8 cellular contexts compared by ENCODE assay signal in the genomic region with DNA sequence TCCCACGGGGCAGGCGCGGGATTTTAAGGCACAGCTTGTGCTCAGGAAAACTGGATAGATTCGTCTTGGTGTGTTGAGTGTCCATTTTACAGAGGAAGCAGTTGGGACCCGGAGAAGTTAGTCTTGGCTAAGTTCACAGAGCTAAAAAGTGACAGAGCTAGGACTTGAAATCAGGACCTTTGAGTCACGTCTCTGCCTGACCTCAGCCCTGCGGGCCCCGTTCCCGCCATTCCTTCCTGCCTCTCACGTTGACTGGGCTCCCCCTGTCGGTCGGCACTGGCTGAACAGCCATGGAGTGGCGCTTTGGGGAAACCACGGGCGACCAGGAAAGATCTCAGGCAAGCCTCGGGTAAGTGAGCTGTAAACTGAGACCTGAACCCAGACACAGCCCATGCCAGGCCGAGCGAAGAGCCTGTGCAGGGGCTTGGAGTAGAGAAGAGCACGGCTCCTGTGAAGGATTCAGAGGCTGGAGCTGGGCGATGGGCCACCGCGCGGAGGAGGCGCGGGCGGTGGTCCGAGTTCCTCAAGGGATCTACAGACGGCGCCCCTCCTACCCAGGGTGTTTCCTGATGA. TPM values are rescaled to one million over a fixed set of nuclear protein-coding genes. Genes with fewer than 3 reads are reported as not detected.
DNase-seq lines count a peak whose midpoint lies in the region; ATAC-seq and TF ChIP-seq lines count a peak whose summit lies in the region.

No MANE protein-coding gene starts in this region.

- H3K4me1 ChIP-seq in right atrium auricular region (peaks cover 0 to 15% of the 10 kb centered on the region in 2 donors), vagina (peaks cover 4% of the 10 kb centered on the region)

- CTCF ChIA-PET in AG04450 (lab: Charles Lee): interaction anchor here (0.5 to 3.4 kb wide), 72 partner anchors 8 to 482 kb away, joined by 3 to 309 read pairs (median 4); no protein-coding TSS in a partner anchor

- H2AFZ ChIP-seq in SU-DHL-6 (ENCODE audit: low read depth, low read length, severe bottlenecking): peak overlapping the region; percentile 81

- H3K9me3 ChIP-seq in AG04450 (ENCODE audit: control insufficient read depth, insufficient read depth, low read length): no peaks in the 10 kb centered on the region; the same call in 1 of the 2 replicates
- no peaks in the 10 kb centered on the region for H3K9me3 ChIP-seq in SU-DHL-6 (ENCODE audit: insufficient read depth, low read length)
- no peaks in the 10 kb centered on the region for H3K9me3 ChIP-seq in right atrium auricular region
- H3K9me3 ChIP-seq in vagina: no peaks in the 10 kb centered on the region

- H3K36me3 ChIP-seq in SU-DHL-6 (ENCODE audit: low read length): no peaks in the 10 kb centered on the region
- H3K36me3 ChIP-seq in right atrium auricular region: no peaks in the 10 kb centered on the region
- H3K36me3 ChIP-seq in vagina: no peaks in the 10 kb centered on the region

- H3K4me2 ChIP-seq in SU-DHL-6 (ENCODE audit: low read depth, low read length, poor library complexity, severe bottlenecking): peak overlapping the region; percentile 49

- no peaks in the 10 kb centered on the region for H3K79me2 ChIP-seq in SU-DHL-6 (ENCODE audit: insufficient read depth, low read length)

- peak overlapping the region; percentile 49 for H3K27ac Mint-ChIP-seq in activated naive CD8-positive, alpha-beta T cell treated with anti-CD3 and anti-CD28 coated beads, Interleukin-2, amount 50 U/mL, for 24 hours

- ATAC-seq in GM19025 (IDR thresholded peaks at IDR 0.05; ENCODE audit: low read depth, unreplicated experiment): peak; percentile 41
- peak; percentile 50 for ATAC-seq in HG03460 (IDR thresholded peaks at IDR 0.05; ENCODE audit: unreplicated experiment)
- ATAC-seq in activated naive CD8-positive, alpha-beta T cell treated with anti-CD3 and anti-CD28 coated beads, Interleukin-2, amount 50 U/mL, for 24 hours: peak; percentile 91

- peak; percentile 13 for DNase-seq in AG04450 (ENCODE audit: low read depth, low spot score)
- peak; percentile 92 for DNase-seq in activated naive CD8-positive, alpha-beta T cell treated with anti-CD3 and anti-CD28 coated beads, Interleukin-2, amount 50 U/mL, for 24 hours
- DNase-seq in right atrium auricular region (ENCODE audit: low spot score): peak; percentile 96
- peak; percentile 77 for DNase-seq in putamen (ENCODE audit: low spot score)
- no peak for DNase-seq in vagina (ENCODE audit: extremely low spot score in 2 of 2)

- H3K36me3 Mint-ChIP-seq in activated naive CD8-positive, alpha-beta T cell treated with anti-CD3 and anti-CD28 coated beads, Interleukin-2, amount 50 U/mL, for 24 hours (ENCODE audit: low read depth): no peaks in the 10 kb centered on the region

- no peaks in the 10 kb centered on the region for H4K20me1 ChIP-seq in SU-DHL-6 (ENCODE audit: low read depth, low read length)

- H3K9ac ChIP-seq in SU-DHL-6 (ENCODE audit: low read length): peak overlapping the region; percentile 37

- no peaks in the 10 kb centered on the region for H3F3A ChIP-seq in SU-DHL-6 (ENCODE audit: insufficient read depth)

- no peak for TF ChIP-seq POLR2A in vagina (IDR thresholded peaks at IDR 0.05)

- H3K27me3 Mint-ChIP-seq in activated naive CD8-positive, alpha-beta T cell treated with anti-CD3 and anti-CD28 coated beads, Interleukin-2, amount 50 U/mL, for 24 hours: peaks cover 13% of the 10 kb centered on the region

- H3K4me3 ChIP-seq in AG04450 (ENCODE audit: low read depth, low read length) (peak overlapping the region; percentile 43), SU-DHL-6 (ENCODE audit: insufficient read depth, low read length, poor library complexity, severe bottlenecking) (no peak overlapping the region), right atrium auricular region (peak overlapping the region; percentile 15 to 44), vagina (peak overlapping the region; percentile 34 to 41)

- intact Hi-C loops in vagina (cut with DNase I): loop anchor here (5.0 to 10.0 kb wide), 2 partner anchors 255 to 1133 kb away; no protein-coding TSS in a partner anchor

- no peaks in the 10 kb centered on the region for H3K9me2 ChIP-seq in SU-DHL-6 (replicated peaks; ENCODE audit: insufficient read depth, low read length)

- peak overlapping the region; percentile 66 for H3K4me3 Mint-ChIP-seq in activated naive CD8-positive, alpha-beta T cell treated with anti-CD3 and anti-CD28 coated beads, Interleukin-2, amount 50 U/mL, for 24 hours

- H3K9me3 Mint-ChIP-seq in activated naive CD8-positive, alpha-beta T cell treated with anti-CD3 and anti-CD28 coated beads, Interleukin-2, amount 50 U/mL, for 24 hours: no peaks in the 10 kb centered on the region

- peaks cover 24% of the 10 kb centered on the region for H3K4me1 Mint-ChIP-seq in activated naive CD8-positive, alpha-beta T cell treated with anti-CD3 and anti-CD28 coated beads, Interleukin-2, amount 50 U/mL, for 24 hours

- POLR2A ChIA-PET in AG04450 (lab: Yijun Ruan, JAX): interaction anchor here (0.7 kb wide), 1 partner anchor 1894 kb away, joined by 4 read pairs; no protein-coding TSS in a partner anchor

- no peak overlapping the region for H3K27ac ChIP-seq in AG04450 (ENCODE audit: low read depth, low read length)
- no peak overlapping the region for H3K27ac ChIP-seq in SU-DHL-6 (ENCODE audit: low read depth, low read length)
- H3K27ac ChIP-seq in right atrium auricular region: no peak overlapping the region
- H3K27ac ChIP-seq in vagina: no peak overlapping the region

- H3K27me3 ChIP-seq in AG04450 (ENCODE audit: control insufficient read depth, insufficient read depth, low read length) (peaks cover 8% of the 10 kb centered on the region), SU-DHL-6 (ENCODE audit: low read length) (no peaks in the 10 kb centered on the region), right atrium auricular region (no peaks in the 10 kb centered on the region), vagina (no peaks in the 10 kb centered on the region)

- peak; percentile 93 for TF ChIP-seq CTCF in AG04450 (IDR thresholded peaks at IDR 0.05; ENCODE audit: low read depth, low read length)
- TF ChIP-seq CTCF in SU-DHL-6 (IDR thresholded peaks at IDR 0.05; ENCODE audit: insufficient read depth, low read length, poor library complexity, severe bottlenecking): peak; percentile 94
- peak; percentile 89 to 99 for TF ChIP-seq CTCF in right atrium auricular region (IDR thresholded peaks at IDR 0.05)
- peak; percentile 81 to 98 (median 82) for TF ChIP-seq CTCF in vagina (IDR thresholded peaks at IDR 0.05)

RNA-seq across cellular contexts. Expression of a gene that starts 54.1 kb away (rescaled TPM):
- not detected in 2 replicates for polyA plus RNA-seq in AG04450 (2011; rRNA removed)
- polyA minus RNA-seq in AG04450 (2011; rRNA and poly(A)+ RNA removed): not detected in 2 replicates
- total RNA-seq in right atrium auricular region (1 to 10 TPM; 1.6 to 6.8 TPM), vagina (6.9 TPM)

Comparison
In these comparisons a context has a peak if more than half of its experiments do, and no peak if none do; other contexts are left out.
1. DNase-seq: peak in AG04450 (single experiment), activated naive CD8-positive, alpha-beta T cell treated with anti-CD3 and anti-CD28 coated beads, Interleukin-2, amount 50 U/mL, for 24 hours (single experiment), right atrium auricular region (single experiment) and putamen (single experiment); none in vagina (0 of 2).
2. ATAC-seq: peak in every context shown above with its lines; median percentile 91 in activated naive CD8-positive, alpha-beta T cell treated with anti-CD3 and anti-CD28 coated beads, Interleukin-2, amount 50 U/mL, for 24 hours; 50 in HG03460; 41 in GM19025.
3. Peak in every context shown above with its lines, with median percentiles within 50 percentile points of each other: CTCF ChIP-seq.